ENCODE assay signal across 8 cellular contexts in the genomic region with DNA sequence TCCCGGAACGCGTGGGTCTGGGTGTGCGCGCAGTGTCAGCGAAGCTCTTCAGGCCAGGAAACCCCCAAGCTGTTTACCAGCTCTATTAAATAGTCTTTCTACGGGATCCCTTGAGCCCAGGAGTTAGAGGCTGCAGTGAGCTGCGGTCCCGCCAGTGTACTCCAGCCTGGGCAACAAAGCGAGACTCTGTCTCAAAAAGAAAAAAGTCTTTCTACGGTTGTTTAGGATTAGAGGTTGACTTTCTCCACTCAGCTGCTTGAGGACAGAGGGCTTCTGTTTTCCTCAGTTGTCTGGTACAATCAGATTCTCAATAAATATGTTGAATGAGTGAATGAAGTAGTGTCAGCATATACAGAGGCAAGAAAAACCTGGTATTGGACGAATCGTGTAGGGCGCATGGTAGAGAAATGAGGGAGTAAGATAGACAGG. TPM values are rescaled to one million over a fixed set of nuclear protein-coding genes. Genes with fewer than 3 reads are reported as not detected.
DNase-seq lines count a peak whose midpoint lies in the region; ATAC-seq, FAIRE-seq and TF ChIP-seq lines count a peak whose summit lies in the region.

No MANE protein-coding gene starts in this region.

- H3K9ac ChIP-seq in SU-DHL-6 (ENCODE audit: low read length), result peak overlapping the region; percentile 97

- H3K9me2 ChIP-seq in SU-DHL-6 (replicated peaks; ENCODE audit: insufficient read depth, low read length), result no peaks in the 10 kb centered on the region

- no peaks in the 10 kb centered on the region; the same call in 1 of the 2 replicates for H3K36me3 ChIP-seq in SU-DHL-6 (ENCODE audit: low read length)
- peaks cover 0 to 33% of the 10 kb centered on the region in 2 donors for H3K36me3 ChIP-seq in gastrocnemius medialis

- no peak for TF ChIP-seq POLR2A in GM12892 (IDR thresholded peaks at IDR 0.05; ENCODE audit: low read depth, low read length)
- no peak for TF ChIP-seq POLR2A in gastrocnemius medialis (IDR thresholded peaks at IDR 0.05)

- no peaks in the 10 kb centered on the region for H3F3A ChIP-seq in SU-DHL-6 (ENCODE audit: insufficient read depth)

- intact Hi-C loops in gastrocnemius medialis (cut with DNase I; ENCODE audit: low total_unique reads), result loop anchor here (5.0 kb wide), 1 partner anchor 345 kb away; the partner anchor contains the start of gene PCNX3

- FAIRE-seq in GM12892 (lab: Jason Lieb, UNC), result peak; percentile 42

- H3K9me3 ChIP-seq in SU-DHL-6 (ENCODE audit: insufficient read depth, low read length) (no peaks in the 10 kb centered on the region), gastrocnemius medialis (no peaks in the 10 kb centered on the region)

- peak overlapping the region; percentile 96 for H3K4me2 ChIP-seq in SU-DHL-6 (ENCODE audit: low read depth, low read length, poor library complexity, severe bottlenecking)

- in situ Hi-C loops in gastrocnemius medialis (cut with MboI; ENCODE audit: low sequenced_read_pairs in 4 of 4), result loop anchor here in 1 of 4 donors (10.0 kb wide), 1 partner anchor 77 kb away; the partner anchor contains the start of gene FIBP

- H3K27ac ChIP-seq in SU-DHL-6 (ENCODE audit: low read depth, low read length), result no peak overlapping the region
- peak overlapping the region; percentile 81 to 96 (median 90) for H3K27ac ChIP-seq in gastrocnemius medialis

- peak in 1 of 2 donors; percentile 1 for ATAC-seq in gastrocnemius medialis

- H3K27me3 ChIP-seq in SU-DHL-6 (ENCODE audit: low read length) (no peaks in the 10 kb centered on the region), gastrocnemius medialis (no peaks in the 10 kb centered on the region)

- DNase-seq in GM12892 (ENCODE audit: insufficient read length) (no peak), foreskin fibroblast (no peak), gastrocnemius medialis (no peak), COR-L47 (lab: John Stamatoyannopoulos, UW) (no peak), DMS114 treated with DMSO at 0.1 percent for 48 hours (lab: John Stamatoyannopoulos, UW; ENCODE audit: unreplicated experiment) (no peak), hepatic stellate cell (ENCODE audit: low spot score) (no peak)
- DNase-seq in activated CD4-positive, alpha-beta T cell treated with anti-CD3 and anti-CD28 coated beads, Interleukin-2, amount 50 U/mL, for 48 hours, result no peak

- H3K4me1 ChIP-seq in gastrocnemius medialis, result peaks cover 16 to 24% of the 10 kb centered on the region in 2 donors

- H4K20me1 ChIP-seq in SU-DHL-6 (ENCODE audit: low read depth, low read length), result 0 out of 2 replicates have a peak, but pooled peaks cover 3% of the 10 kb centered on the region

- peak overlapping the region; percentile 98 for H3K4me3 ChIP-seq in SU-DHL-6 (ENCODE audit: insufficient read depth, low read length, poor library complexity, severe bottlenecking)
- H3K4me3 ChIP-seq in foreskin fibroblast (ENCODE audit: low read depth in 1 of 2, low read length in 2 of 2), result peak overlapping the region; percentile 84 to 95
- peak overlapping the region; percentile 69 to 100 (median 88) for H3K4me3 ChIP-seq in gastrocnemius medialis

- no peak overlapping the region for H2AFZ ChIP-seq in SU-DHL-6 (ENCODE audit: low read depth, low read length, severe bottlenecking)

- TF ChIP-seq CTCF in SU-DHL-6 (IDR thresholded peaks at IDR 0.05; ENCODE audit: insufficient read depth, low read length, poor library complexity, severe bottlenecking), result no peak
- TF ChIP-seq CTCF in foreskin fibroblast (IDR thresholded peaks at IDR 0.05; ENCODE audit: low read depth, low read length), result no peak
- no peak for TF ChIP-seq CTCF in gastrocnemius medialis (IDR thresholded peaks at IDR 0.05 in 4 of 5, conservative IDR thresholded peaks at IDR 0.05 in 1 of 5)

- peaks cover 30% of the 10 kb centered on the region for H3K79me2 ChIP-seq in SU-DHL-6 (ENCODE audit: insufficient read depth, low read length)

RNA-seq across cellular contexts. Expression of gene SART1, which starts 0.6 kb away (rescaled TPM):
- 30.9 TPM for polyA plus RNA-seq in GM12892 (2012; ENCODE audit: missing spikeins)
- 10 to 100 TPM; 12.0 to 55.2 (median 33.3) TPM for total RNA-seq in gastrocnemius medialis

RNA-seq across cellular contexts. Expression of gene TSGA10IP, which starts 16.9 kb away (rescaled TPM):
- not detected for polyA plus RNA-seq in GM12892 (2012; ENCODE audit: missing spikeins)
- total RNA-seq in gastrocnemius medialis, result not detected

RNA-seq across cellular contexts. Expression of gene EIF1AD, which starts 39.8 kb away (rescaled TPM):
- polyA plus RNA-seq in GM12892 (2012; ENCODE audit: missing spikeins), result 30.9 TPM
- total RNA-seq in gastrocnemius medialis, result 10 to 100 TPM; 29.3 to 39.8 (median 35.4) TPM

RNA-seq across cellular contexts. Expression of gene BANF1, which starts 40.2 kb away (rescaled TPM):
- polyA plus RNA-seq in GM12892 (2012; ENCODE audit: missing spikeins), result 190 TPM
- total RNA-seq in gastrocnemius medialis, result 100 to 1,000 TPM in 1 of 4 donors, 10 to 100 TPM in 3; 57.4 to 126 (median 72.1) TPM

RNA-seq across cellular contexts. Expression of gene DRAP1, which starts 42.9 kb away (rescaled TPM):
- polyA plus RNA-seq in GM12892 (2012; ENCODE audit: missing spikeins), result 75.9 TPM
- 100 to 1,000 TPM in 3 of 4 donors, 10 to 100 TPM in 1; 96.7 to 146 (median 110) TPM for total RNA-seq in gastrocnemius medialis
